7 cellular contexts compared by ENCODE assay signal in genomic region chr10:98368644-98369043, GRCh38.
"Had no signal": no experiment of that assay in that cellular context is flagged by ENCODE, and none has a peak within 500 bp of the region (broad histone marks: within the 10 kb centered on the region; RNA-seq: fewer than 3 reads in every experiment).

No MANE protein-coding gene starts in this region.

- FAIRE-seq: H1, H54, HTR-8/SVneo had no signal

- H3K27ac Mint-ChIP-seq: GM23338, H9, IgD-negative memory B cell had no signal

- H3K4me3 Mint-ChIP-seq: H9, IgD-negative memory B cell had no signal

- H3K36me3 Mint-ChIP-seq: IgD-negative memory B cell had no signal

- H3K9me3 Mint-ChIP-seq: GM23338, IgD-negative memory B cell had no signal

- H3K4me3 ChIP-seq: GM23338 had no signal

- DNase-seq: H9, HCEC 1CT had no signal
